9 cellular contexts compared by ENCODE assay signal in the genomic region with DNA sequence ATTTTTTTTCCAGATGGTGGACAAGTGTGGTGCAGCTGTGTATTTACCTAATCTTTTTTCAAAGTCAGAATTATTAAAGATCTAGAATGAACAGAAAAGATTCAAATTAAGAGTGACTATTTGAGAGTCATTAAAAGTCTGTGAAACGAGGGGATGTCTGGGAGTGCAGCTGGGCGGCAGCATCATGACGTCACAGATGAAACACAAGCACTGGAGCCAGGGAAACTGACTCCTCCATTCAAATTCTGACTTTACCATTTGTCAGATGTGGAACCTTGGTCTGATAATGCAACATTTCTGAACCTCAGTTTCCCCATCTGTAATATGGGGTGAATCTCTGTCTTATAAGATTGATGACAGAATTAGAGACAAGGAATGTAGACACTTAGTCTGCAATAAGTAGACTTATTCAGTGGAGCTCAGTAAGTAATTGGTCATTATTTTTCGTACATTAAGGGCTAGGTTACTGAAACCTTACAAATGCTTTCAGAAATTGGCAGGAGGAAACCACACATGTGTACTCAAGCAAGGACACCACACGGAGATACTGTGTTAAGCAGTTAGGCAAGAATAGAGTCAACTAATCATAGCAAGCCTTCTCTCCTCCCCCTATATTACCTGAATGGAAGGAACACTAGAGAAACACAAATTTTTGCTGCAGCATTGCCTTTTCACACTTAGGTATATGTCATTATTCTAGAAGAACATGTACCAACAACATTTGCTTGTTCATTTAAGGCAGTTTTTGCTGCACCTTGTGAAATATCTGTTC. TPM values are rescaled to one million over a fixed set of nuclear protein-coding genes. Genes with fewer than 3 reads are reported as not detected.
A peak's percentile ranks its signal among the peaks of the same experiment; 100 is the strongest.
DNase-seq lines count a peak whose midpoint lies in the region; ATAC-seq and TF ChIP-seq lines count a peak whose summit lies in the region.
"Had no signal": no experiment of that assay in that cellular context is flagged by ENCODE, and none has a peak within 500 bp of the region (broad histone marks: within the 10 kb centered on the region; RNA-seq: fewer than 3 reads in every experiment).

No MANE protein-coding gene starts in this region.

- H3K27me3 ChIP-seq in PC-9 (ENCODE audit: insufficient read depth, low read depth) = no peaks in the 10 kb centered on the region

- CTCF ChIA-PET in PC-9 (lab: Charles Lee) = no interaction called here

- intact Hi-C loops in mucosa of descending colon (cut with DNase I, micrococcal nuclease) = no loop called here
- intact Hi-C loops in PC-9 (cut with micrococcal nuclease; ENCODE audit: unreplicated experiment) = no loop called here

- no peaks in the 10 kb centered on the region for H4K20me1 ChIP-seq in PC-9 (ENCODE audit: insufficient read depth)

- no peak overlapping the region for H2AFZ ChIP-seq in PC-9

- H3K4me2 ChIP-seq in PC-9 = no peak overlapping the region

- H3F3A ChIP-seq in PC-9 (ENCODE audit: insufficient read depth, low read depth) = no peaks in the 10 kb centered on the region

- POLR2A ChIA-PET in PC-9 (lab: Charles Lee; ENCODE audit: unreplicated experiment) = interaction anchor here (0.5 kb wide), 1 partner anchor 66 kb away, joined by 19 read pairs; no protein-coding TSS in a partner anchor

- ATAC-seq in GM18907 (IDR thresholded peaks at IDR 0.05; ENCODE audit: unreplicated experiment) (peak; percentile 79), GM21723 (IDR thresholded peaks at IDR 0.05; ENCODE audit: unreplicated experiment) (peak; percentile 73), HG03175 (IDR thresholded peaks at IDR 0.05; ENCODE audit: unreplicated experiment) (peak; percentile 72), mucosa of descending colon (peak; percentile 35)

- no peak overlapping the region for H3K27ac ChIP-seq in PC-9

- H3K36me3 ChIP-seq in mucosa of descending colon (ENCODE audit: low read depth) = no peaks in the 10 kb centered on the region
- H3K36me3 ChIP-seq in PC-9 (ENCODE audit: low read depth) = no peaks in the 10 kb centered on the region

- no TSS peak for BruUV-seq in PC-9 (replicated peaks; lab: Mats Ljungman, UMichigan)

- no peaks in the 10 kb centered on the region for H3K79me2 ChIP-seq in PC-9 (ENCODE audit: low read depth)

- H3K9me2 ChIP-seq in PC-9 (ENCODE audit: insufficient read depth) = no peaks in the 10 kb centered on the region

- TF ChIP-seq CTCF in mucosa of descending colon (IDR thresholded peaks at IDR 0.05) (no peak), PC-9 (conservative IDR thresholded peaks at IDR 0.05) (no peak)

- H3K4me1 ChIP-seq in mucosa of descending colon (ENCODE audit: low read depth) = no peaks in the 10 kb centered on the region
- H3K4me1 ChIP-seq in PC-9 (replicated peaks; ENCODE audit: insufficient read depth) = no peaks in the 10 kb centered on the region

- H3K4me3 ChIP-seq in mucosa of descending colon (no peak overlapping the region), PC-9 (no peak overlapping the region)

- DNase-seq in mucosa of descending colon = no peak
- DNase-seq in T-helper 9 cell = no peak
- DNase-seq in PC-9 = no peak
- DNase-seq in COR-L47 (lab: John Stamatoyannopoulos, UW) = no peak
- DNase-seq: NCI-H1417, nephron progenitor cell had no signal

- H3K9me3 ChIP-seq in mucosa of descending colon (no peaks in the 10 kb centered on the region), PC-9 (ENCODE audit: insufficient read depth, low read depth) (no peaks in the 10 kb centered on the region)

RNA-seq across cellular contexts. Expression of a gene that starts 27.8 kb away (rescaled TPM):
- total RNA-seq in mucosa of descending colon (10 to 100 TPM; 80.9 to 88.8 (median 83.7) TPM), PC-9 (2021) (48.2 and 54.7 TPM in 2 replicates)

RNA-seq across cellular contexts. Expression of a gene that starts 34.0 kb away (rescaled TPM):
- total RNA-seq in mucosa of descending colon (10 to 100 TPM; 71.4 to 90.2 (median 75.1) TPM), PC-9 (2021) (43.2 and 43.5 TPM in 2 replicates)

RNA-seq across cellular contexts. Expression of a gene that starts 49.0 kb away (rescaled TPM):
- under 1 TPM in 2 of 3 donors, not detected in 1; 0.27 to 0.47 TPM for total RNA-seq in mucosa of descending colon
- 1.9 and 2.1 TPM in 2 replicates for total RNA-seq in PC-9 (2021)

RNA-seq across cellular contexts. Expression of a gene that starts 59.6 kb away (rescaled TPM):
- total RNA-seq in mucosa of descending colon (1 to 10 TPM; 1.0 to 7.2 (median 1.0) TPM), PC-9 (2021) (14.7 and 18.3 TPM in 2 replicates)
